Comparison of ENCODE assay signal across 8 cellular contexts in genomic region chr19:7595466-7596133, GRCh38. TPM values are rescaled to one million over a fixed set of nuclear protein-coding genes. Genes with fewer than 3 reads are reported as not detected.
DNase-seq lines count a peak whose midpoint lies in the region; ATAC-seq, FAIRE-seq and TF ChIP-seq lines count a peak whose summit lies in the region.

CAMSAP3 (plus strand) TSS chr19:7595863; CDS start chr19:7596003, 140 bp downstream.

- peak within 1 kb of the TSS in 1 of 10 donors; percentile 16 for H3K27ac Mint-ChIP-seq in naive thymus-derived CD8-positive, alpha-beta T cell

- no peak for TF ChIP-seq CTCF in epithelial cell of esophagus (IDR thresholded peaks at IDR 0.05; ENCODE audit: insufficient read depth, low read depth, low read length, missing control alignments)

- FAIRE-seq in urothelium cell line (lab: Jason Lieb, UNC) = no peak

- H3K4me3 ChIP-seq in epithelial cell of esophagus (ENCODE audit: low read length) = peak within 1 kb of the TSS; percentile 64

- DNase-seq in NCI-H1930 (lab: John Stamatoyannopoulos, UW) = peak; percentile 63 to 70
- DNase-seq in activated CD4-positive, alpha-beta T cell treated with anti-CD3 and anti-CD28 coated beads for 48 hours = peak; percentile 53
- peak; percentile 69 for DNase-seq in epithelial cell of esophagus (ENCODE audit: low read depth)
- peak in 9 of 10 donors; percentile 24 to 70 (median 53) for DNase-seq in naive thymus-derived CD8-positive, alpha-beta T cell
- DNase-seq in urothelium cell line (ENCODE audit: low spot score) = peak; percentile 74

- H3K27me3 Mint-ChIP-seq in naive thymus-derived CD8-positive, alpha-beta T cell = peaks cover 13 to 51% (median 35%) of the 10 kb centered on the region in 5 donors

- POLR2A ChIA-PET in naive thymus-derived CD8-positive, alpha-beta T cell (lab: Charles Lee) = no interaction called here

- peaks cover 0 to 3% (median 0%) of the 10 kb centered on the region in 3 donors for H3K36me3 Mint-ChIP-seq in naive thymus-derived CD8-positive, alpha-beta T cell

- peak within 1 kb of the TSS; percentile 67 to 86 (median 79) for H3K4me3 Mint-ChIP-seq in naive thymus-derived CD8-positive, alpha-beta T cell

- peaks cover 4 to 8% (median 6%) of the 10 kb centered on the region in 4 donors for H3K4me1 Mint-ChIP-seq in naive thymus-derived CD8-positive, alpha-beta T cell

- ATAC-seq in GM18909 (IDR thresholded peaks at IDR 0.05; ENCODE audit: poor library complexity, unreplicated experiment) = peak; percentile 43
- peak; percentile 85 to 86 for ATAC-seq in naive thymus-derived CD8-positive, alpha-beta T cell
- ATAC-seq in GM21447 (IDR thresholded peaks at IDR 0.05; ENCODE audit: unreplicated experiment) = no peak
- no peak for ATAC-seq in GM18873 (IDR thresholded peaks at IDR 0.05; ENCODE audit: low FRiP score, unreplicated experiment)

- no peaks in the 10 kb centered on the region for H3K9me3 Mint-ChIP-seq in naive thymus-derived CD8-positive, alpha-beta T cell

RNA-seq across cellular contexts. Expression of gene CAMSAP3, which starts in this region (rescaled TPM):
- 1 to 10 TPM in 1 of 2 experiments, under 1 TPM in 1; 0.99 to 2.2 TPM for total RNA-seq in naive thymus-derived CD8-positive, alpha-beta T cell
- under 1 TPM in 2 of 3 donors, not detected in 1; 0.20 to 0.58 TPM for polyA plus RNA-seq in naive thymus-derived CD8-positive, alpha-beta T cell

Comparison
In these comparisons a context has a peak if more than half of its experiments do, and no peak if none do; other contexts are left out.
1. ATAC-seq: peak in GM18909 (single experiment) and naive thymus-derived CD8-positive, alpha-beta T cell (2 of 2); none in GM21447 (single experiment) and GM18873 (single experiment).
2. Peak in every context shown above with its lines, with median percentiles within 50 percentile points of each other: DNase-seq.